ENCODE assay signal across 1 cellular context in the genomic region with DNA sequence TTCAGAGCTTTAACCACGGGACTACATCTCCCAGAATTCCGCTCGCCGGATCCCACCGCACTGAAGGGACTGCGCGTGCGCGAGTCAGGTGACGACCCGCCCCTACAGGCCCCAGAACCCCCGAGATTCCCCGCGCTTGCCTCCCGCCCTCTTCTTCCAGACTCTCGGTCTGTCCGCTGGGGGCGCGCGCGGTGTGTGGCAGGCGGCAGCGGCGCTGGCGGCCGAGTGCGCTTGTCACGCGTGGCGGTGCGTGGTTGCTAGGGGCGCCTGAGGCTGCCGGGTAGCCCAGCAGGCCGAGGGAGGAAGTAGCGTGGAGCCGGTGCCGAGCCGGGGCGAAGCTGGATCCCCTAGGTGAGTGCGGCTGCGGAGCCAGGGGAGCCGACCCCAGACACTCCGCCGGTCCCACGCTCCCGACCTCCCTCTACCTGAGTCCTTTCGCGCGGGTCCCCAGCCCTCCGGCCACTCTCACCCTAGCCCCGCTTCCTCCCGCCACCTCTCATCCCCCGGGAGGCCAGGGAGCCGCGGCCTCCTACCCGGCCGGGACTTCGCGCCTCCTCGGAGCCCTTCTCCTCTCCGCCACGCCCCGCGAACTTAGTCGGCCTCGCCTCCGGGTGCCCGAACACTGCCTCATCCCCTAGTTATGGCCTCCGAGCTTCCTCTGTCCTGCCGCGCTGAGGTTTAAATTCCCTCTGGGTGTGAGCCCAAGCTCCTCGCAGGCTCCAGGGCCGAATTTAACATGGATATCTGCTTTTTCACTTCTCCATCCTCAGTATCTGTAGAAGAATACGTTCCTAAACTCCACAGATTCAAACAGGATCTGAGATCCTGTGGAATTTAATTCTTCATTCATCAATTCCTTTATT.
TF ChIP-seq lines count a peak whose summit lies in the region.

A gene with protein sequence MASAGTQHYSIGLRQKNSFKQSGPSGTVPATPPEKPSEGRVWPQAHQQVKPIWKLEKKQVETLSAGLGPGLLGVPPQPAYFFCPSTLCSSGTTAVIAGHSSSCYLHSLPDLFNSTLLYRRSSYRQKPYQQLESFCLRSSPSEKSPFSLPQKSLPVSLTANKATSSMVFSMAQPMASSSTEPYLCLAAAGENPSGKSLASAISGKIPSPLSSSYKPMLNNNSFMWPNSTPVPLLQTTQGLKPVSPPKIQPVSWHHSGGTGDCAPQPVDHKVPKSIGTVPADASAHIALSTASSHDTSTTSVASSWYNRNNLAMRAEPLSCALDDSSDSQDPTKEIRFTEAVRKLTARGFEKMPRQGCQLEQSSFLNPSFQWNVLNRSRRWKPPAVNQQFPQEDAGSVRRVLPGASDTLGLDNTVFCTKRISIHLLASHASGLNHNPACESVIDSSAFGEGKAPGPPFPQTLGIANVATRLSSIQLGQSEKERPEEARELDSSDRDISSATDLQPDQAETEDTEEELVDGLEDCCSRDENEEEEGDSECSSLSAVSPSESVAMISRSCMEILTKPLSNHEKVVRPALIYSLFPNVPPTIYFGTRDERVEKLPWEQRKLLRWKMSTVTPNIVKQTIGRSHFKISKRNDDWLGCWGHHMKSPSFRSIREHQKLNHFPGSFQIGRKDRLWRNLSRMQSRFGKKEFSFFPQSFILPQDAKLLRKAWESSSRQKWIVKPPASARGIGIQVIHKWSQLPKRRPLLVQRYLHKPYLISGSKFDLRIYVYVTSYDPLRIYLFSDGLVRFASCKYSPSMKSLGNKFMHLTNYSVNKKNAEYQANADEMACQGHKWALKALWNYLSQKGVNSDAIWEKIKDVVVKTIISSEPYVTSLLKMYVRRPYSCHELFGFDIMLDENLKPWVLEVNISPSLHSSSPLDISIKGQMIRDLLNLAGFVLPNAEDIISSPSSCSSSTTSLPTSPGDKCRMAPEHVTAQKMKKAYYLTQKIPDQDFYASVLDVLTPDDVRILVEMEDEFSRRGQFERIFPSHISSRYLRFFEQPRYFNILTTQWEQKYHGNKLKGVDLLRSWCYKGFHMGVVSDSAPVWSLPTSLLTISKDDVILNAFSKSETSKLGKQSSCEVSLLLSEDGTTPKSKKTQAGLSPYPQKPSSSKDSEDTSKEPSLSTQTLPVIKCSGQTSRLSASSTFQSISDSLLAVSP (plus strand): TSS at position 149 of the 863 bp plus-strand sequence. CDS start 26,842 bp downstream, outside the sequence.

TF ChIP-seq in K562, 482 proteins besides CTCF, POLR2A, EP300 and RAD21 (continued from another document and continues in another):
- TF ChIP-seq, protein P1, sequence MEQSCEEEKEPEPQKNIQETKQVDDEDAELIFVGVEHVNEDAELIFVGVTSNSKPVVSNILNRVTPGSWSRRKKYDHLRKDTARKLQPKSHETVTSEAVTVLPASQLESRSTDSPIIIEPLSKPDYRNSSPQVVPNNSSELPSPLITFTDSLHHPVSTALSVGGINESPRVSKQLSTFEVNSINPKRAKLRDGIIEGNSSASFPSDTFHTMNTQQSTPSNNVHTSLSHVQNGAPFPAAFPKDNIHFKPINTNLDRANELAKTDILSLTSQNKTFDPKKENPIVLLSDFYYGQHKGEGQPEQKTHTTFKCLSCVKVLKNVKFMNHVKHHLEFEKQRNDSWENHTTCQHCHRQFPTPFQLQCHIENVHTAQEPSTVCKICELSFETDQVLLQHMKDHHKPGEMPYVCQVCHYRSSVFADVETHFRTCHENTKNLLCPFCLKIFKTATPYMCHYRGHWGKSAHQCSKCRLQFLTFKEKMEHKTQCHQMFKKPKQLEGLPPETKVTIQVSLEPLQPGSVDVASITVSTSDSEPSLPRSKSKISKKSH (CRISPR knock-in tag; IDR thresholded peaks at IDR 0.05), result no peak
- TF ChIP-seq ZFX (CRISPR knock-in tag; IDR thresholded peaks at IDR 0.05), result peak; percentile 89
- peak; percentile 84 for TF ChIP-seq GATAD2A (IDR thresholded peaks at IDR 0.05)
- TF ChIP-seq WHSC1 (IDR thresholded peaks at IDR 0.05; ENCODE audit: low read length), result no peak
- TF ChIP-seq HDAC2 (IDR thresholded peaks at IDR 0.05), result no peak
- TF ChIP-seq ZNF431 (CRISPR knock-in tag; IDR thresholded peaks at IDR 0.05), result no peak
- TF ChIP-seq, protein P2, sequence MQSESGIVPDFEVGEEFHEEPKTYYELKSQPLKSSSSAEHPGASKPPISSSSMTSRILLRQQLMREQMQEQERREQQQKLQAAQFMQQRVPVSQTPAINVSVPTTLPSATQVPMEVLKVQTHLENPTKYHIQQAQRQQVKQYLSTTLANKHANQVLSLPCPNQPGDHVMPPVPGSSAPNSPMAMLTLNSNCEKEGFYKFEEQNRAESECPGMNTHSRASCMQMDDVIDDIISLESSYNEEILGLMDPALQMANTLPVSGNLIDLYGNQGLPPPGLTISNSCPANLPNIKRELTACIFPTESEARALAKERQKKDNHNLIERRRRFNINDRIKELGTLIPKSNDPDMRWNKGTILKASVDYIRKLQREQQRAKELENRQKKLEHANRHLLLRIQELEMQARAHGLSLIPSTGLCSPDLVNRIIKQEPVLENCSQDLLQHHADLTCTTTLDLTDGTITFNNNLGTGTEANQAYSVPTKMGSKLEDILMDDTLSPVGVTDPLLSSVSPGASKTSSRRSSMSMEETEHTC (IDR thresholded peaks at IDR 0.05), result no peak
- TF ChIP-seq EGR1 (conservative IDR thresholded peaks at IDR 0.05), result 0 out of 2 replicates have a peak, but pooled peaks have one; percentile 12
- TF ChIP-seq, protein P3, sequence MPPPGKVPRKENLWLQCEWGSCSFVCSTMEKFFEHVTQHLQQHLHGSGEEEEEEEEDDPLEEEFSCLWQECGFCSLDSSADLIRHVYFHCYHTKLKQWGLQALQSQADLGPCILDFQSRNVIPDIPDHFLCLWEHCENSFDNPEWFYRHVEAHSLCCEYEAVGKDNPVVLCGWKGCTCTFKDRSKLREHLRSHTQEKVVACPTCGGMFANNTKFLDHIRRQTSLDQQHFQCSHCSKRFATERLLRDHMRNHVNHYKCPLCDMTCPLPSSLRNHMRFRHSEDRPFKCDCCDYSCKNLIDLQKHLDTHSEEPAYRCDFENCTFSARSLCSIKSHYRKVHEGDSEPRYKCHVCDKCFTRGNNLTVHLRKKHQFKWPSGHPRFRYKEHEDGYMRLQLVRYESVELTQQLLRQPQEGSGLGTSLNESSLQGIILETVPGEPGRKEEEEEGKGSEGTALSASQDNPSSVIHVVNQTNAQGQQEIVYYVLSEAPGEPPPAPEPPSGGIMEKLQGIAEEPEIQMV (tag; conservative IDR thresholded peaks at IDR 0.05; ENCODE audit: low read depth), result no peak
- TF ChIP-seq, protein P4, sequence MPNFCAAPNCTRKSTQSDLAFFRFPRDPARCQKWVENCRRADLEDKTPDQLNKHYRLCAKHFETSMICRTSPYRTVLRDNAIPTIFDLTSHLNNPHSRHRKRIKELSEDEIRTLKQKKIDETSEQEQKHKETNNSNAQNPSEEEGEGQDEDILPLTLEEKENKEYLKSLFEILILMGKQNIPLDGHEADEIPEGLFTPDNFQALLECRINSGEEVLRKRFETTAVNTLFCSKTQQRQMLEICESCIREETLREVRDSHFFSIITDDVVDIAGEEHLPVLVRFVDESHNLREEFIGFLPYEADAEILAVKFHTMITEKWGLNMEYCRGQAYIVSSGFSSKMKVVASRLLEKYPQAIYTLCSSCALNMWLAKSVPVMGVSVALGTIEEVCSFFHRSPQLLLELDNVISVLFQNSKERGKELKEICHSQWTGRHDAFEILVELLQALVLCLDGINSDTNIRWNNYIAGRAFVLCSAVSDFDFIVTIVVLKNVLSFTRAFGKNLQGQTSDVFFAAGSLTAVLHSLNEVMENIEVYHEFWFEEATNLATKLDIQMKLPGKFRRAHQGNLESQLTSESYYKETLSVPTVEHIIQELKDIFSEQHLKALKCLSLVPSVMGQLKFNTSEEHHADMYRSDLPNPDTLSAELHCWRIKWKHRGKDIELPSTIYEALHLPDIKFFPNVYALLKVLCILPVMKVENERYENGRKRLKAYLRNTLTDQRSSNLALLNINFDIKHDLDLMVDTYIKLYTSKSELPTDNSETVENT (CRISPR knock-in tag; IDR thresholded peaks at IDR 0.05), result no peak
- peak; percentile 86 for TF ChIP-seq SP1 (CRISPR knock-in tag; IDR thresholded peaks at IDR 0.05)
- peak; percentile 68 for TF ChIP-seq CREM (IDR thresholded peaks at IDR 0.05; ENCODE audit: low read depth)
- TF ChIP-seq PHB (CRISPR knock-in tag; IDR thresholded peaks at IDR 0.05), result no peak
- TF ChIP-seq CREB1 (IDR thresholded peaks at IDR 0.05), result peak; percentile 48; the same call in 1 of the 2 replicates
- peak; percentile 67 for TF ChIP-seq CREB1 (CRISPR knock-in tag; IDR thresholded peaks at IDR 0.05)
- TF ChIP-seq ZNF121 (CRISPR knock-in tag; conservative IDR thresholded peaks at IDR 0.05), result no peak
- peak; percentile 73 for TF ChIP-seq RFX1 (IDR thresholded peaks at IDR 0.05)
- TF ChIP-seq ZNF311 (CRISPR knock-in tag; IDR thresholded peaks at IDR 0.05), result no peak
- TF ChIP-seq, protein P5, sequence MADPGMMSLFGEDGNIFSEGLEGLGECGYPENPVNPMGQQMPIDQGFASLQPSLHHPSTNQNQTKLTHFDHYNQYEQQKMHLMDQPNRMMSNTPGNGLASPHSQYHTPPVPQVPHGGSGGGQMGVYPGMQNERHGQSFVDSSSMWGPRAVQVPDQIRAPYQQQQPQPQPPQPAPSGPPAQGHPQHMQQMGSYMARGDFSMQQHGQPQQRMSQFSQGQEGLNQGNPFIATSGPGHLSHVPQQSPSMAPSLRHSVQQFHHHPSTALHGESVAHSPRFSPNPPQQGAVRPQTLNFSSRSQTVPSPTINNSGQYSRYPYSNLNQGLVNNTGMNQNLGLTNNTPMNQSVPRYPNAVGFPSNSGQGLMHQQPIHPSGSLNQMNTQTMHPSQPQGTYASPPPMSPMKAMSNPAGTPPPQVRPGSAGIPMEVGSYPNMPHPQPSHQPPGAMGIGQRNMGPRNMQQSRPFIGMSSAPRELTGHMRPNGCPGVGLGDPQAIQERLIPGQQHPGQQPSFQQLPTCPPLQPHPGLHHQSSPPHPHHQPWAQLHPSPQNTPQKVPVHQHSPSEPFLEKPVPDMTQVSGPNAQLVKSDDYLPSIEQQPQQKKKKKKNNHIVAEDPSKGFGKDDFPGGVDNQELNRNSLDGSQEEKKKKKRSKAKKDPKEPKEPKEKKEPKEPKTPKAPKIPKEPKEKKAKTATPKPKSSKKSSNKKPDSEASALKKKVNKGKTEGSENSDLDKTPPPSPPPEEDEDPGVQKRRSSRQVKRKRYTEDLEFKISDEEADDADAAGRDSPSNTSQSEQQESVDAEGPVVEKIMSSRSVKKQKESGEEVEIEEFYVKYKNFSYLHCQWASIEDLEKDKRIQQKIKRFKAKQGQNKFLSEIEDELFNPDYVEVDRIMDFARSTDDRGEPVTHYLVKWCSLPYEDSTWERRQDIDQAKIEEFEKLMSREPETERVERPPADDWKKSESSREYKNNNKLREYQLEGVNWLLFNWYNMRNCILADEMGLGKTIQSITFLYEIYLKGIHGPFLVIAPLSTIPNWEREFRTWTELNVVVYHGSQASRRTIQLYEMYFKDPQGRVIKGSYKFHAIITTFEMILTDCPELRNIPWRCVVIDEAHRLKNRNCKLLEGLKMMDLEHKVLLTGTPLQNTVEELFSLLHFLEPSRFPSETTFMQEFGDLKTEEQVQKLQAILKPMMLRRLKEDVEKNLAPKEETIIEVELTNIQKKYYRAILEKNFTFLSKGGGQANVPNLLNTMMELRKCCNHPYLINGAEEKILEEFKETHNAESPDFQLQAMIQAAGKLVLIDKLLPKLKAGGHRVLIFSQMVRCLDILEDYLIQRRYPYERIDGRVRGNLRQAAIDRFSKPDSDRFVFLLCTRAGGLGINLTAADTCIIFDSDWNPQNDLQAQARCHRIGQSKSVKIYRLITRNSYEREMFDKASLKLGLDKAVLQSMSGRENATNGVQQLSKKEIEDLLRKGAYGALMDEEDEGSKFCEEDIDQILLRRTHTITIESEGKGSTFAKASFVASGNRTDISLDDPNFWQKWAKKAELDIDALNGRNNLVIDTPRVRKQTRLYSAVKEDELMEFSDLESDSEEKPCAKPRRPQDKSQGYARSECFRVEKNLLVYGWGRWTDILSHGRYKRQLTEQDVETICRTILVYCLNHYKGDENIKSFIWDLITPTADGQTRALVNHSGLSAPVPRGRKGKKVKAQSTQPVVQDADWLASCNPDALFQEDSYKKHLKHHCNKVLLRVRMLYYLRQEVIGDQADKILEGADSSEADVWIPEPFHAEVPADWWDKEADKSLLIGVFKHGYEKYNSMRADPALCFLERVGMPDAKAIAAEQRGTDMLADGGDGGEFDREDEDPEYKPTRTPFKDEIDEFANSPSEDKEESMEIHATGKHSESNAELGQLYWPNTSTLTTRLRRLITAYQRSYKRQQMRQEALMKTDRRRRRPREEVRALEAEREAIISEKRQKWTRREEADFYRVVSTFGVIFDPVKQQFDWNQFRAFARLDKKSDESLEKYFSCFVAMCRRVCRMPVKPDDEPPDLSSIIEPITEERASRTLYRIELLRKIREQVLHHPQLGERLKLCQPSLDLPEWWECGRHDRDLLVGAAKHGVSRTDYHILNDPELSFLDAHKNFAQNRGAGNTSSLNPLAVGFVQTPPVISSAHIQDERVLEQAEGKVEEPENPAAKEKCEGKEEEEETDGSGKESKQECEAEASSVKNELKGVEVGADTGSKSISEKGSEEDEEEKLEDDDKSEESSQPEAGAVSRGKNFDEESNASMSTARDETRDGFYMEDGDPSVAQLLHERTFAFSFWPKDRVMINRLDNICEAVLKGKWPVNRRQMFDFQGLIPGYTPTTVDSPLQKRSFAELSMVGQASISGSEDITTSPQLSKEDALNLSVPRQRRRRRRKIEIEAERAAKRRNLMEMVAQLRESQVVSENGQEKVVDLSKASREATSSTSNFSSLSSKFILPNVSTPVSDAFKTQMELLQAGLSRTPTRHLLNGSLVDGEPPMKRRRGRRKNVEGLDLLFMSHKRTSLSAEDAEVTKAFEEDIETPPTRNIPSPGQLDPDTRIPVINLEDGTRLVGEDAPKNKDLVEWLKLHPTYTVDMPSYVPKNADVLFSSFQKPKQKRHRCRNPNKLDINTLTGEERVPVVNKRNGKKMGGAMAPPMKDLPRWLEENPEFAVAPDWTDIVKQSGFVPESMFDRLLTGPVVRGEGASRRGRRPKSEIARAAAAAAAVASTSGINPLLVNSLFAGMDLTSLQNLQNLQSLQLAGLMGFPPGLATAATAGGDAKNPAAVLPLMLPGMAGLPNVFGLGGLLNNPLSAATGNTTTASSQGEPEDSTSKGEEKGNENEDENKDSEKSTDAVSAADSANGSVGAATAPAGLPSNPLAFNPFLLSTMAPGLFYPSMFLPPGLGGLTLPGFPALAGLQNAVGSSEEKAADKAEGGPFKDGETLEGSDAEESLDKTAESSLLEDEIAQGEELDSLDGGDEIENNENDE (IDR thresholded peaks at IDR 0.05; ENCODE audit: low read depth, low read length), result no peak
- TF ChIP-seq MYNN (IDR thresholded peaks at IDR 0.05), result no peak
- no peak for TF ChIP-seq MYNN (CRISPR knock-in tag; IDR thresholded peaks at IDR 0.05)
- TF ChIP-seq DMBX1 (CRISPR knock-in tag; IDR thresholded peaks at IDR 0.05; ENCODE audit: borderline replicate concordance), result no peak
- no peak for TF ChIP-seq KLF13 (tag; IDR thresholded peaks at IDR 0.05; ENCODE audit: borderline replicate concordance, low read depth)
- TF ChIP-seq, protein P6, sequence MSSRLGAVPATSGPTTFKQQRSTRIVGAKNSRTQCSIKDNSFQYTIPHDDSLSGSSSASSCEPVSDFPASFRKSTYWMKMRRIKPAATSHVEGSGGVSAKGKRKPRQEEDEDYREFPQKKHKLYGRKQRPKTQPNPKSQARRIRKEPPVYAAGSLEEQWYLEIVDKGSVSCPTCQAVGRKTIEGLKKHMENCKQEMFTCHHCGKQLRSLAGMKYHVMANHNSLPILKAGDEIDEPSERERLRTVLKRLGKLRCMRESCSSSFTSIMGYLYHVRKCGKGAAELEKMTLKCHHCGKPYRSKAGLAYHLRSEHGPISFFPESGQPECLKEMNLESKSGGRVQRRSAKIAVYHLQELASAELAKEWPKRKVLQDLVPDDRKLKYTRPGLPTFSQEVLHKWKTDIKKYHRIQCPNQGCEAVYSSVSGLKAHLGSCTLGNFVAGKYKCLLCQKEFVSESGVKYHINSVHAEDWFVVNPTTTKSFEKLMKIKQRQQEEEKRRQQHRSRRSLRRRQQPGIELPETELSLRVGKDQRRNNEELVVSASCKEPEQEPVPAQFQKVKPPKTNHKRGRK (tag; IDR thresholded peaks at IDR 0.05), result no peak
- TF ChIP-seq MCM2 (IDR thresholded peaks at IDR 0.05; ENCODE audit: low read depth), result no peak
- no peak for TF ChIP-seq RBM39 (optimal IDR thresholded peaks at IDR 0.05; ENCODE audit: low read depth, low read length)
- TF ChIP-seq MEF2A (IDR thresholded peaks at IDR 0.05; ENCODE audit: control insufficient read depth, low read depth, low read length), result no peak
- TF ChIP-seq ETS2 (tag; IDR thresholded peaks at IDR 0.05; ENCODE audit: borderline replicate concordance, poor library complexity, severe bottlenecking), result no peak
